In genomic region chr2:199216253-199216652, GRCh38 we compare ENCODE assay signal across 20 cellular contexts.
DNase-seq lines count a peak whose midpoint lies in the region; ATAC-seq and TF ChIP-seq lines count a peak whose summit lies in the region.
"Had no signal": no experiment of that assay in that cellular context is flagged by ENCODE, and none has a peak within 500 bp of the region (broad histone marks: within the 10 kb centered on the region; RNA-seq: fewer than 3 reads in every experiment).

No MANE protein-coding gene starts in this region.

- H3K36me3 Mint-ChIP-seq in progenitor cell of endocrine pancreas (ENCODE audit: insufficient read depth), result no peaks in the 10 kb centered on the region
- no peaks in the 10 kb centered on the region for H3K36me3 Mint-ChIP-seq in activated T-cell treated with anti-CD3 and anti-CD28 coated beads, Interleukin-2, amount 50 U/mL, for 4 hours (ENCODE audit: insufficient read depth)

- H3K4me1 Mint-ChIP-seq in progenitor cell of endocrine pancreas (ENCODE audit: low read depth), result peaks cover 4% of the 10 kb centered on the region
- no peaks in the 10 kb centered on the region for H3K4me1 Mint-ChIP-seq in activated T-cell treated with anti-CD3 and anti-CD28 coated beads, Interleukin-2, amount 50 U/mL, for 4 hours (ENCODE audit: low read depth)
- H3K4me1 Mint-ChIP-seq: B cell had no signal

- no peaks in the 10 kb centered on the region for H3K36me3 ChIP-seq in SJCRH30
- H3K36me3 ChIP-seq: esophagus squamous epithelium had no signal

- no peaks in the 10 kb centered on the region for H3K27me3 ChIP-seq in SJCRH30
- H3K27me3 ChIP-seq: esophagus squamous epithelium had no signal

- no peak overlapping the region for H3K27ac ChIP-seq in SJCRH30
- H3K27ac ChIP-seq: esophagus squamous epithelium, RWPE1 had no signal

- no peak for TF ChIP-seq CTCF in progenitor cell of endocrine pancreas (IDR thresholded peaks at IDR 0.05; ENCODE audit: unreplicated experiment)

- no peaks in the 10 kb centered on the region for H3K9me3 ChIP-seq in SJCRH30 (replicated peaks)
- H3K9me3 ChIP-seq: esophagus squamous epithelium had no signal

- H3K27me3 Mint-ChIP-seq in progenitor cell of endocrine pancreas, result no peaks in the 10 kb centered on the region
- no peaks in the 10 kb centered on the region for H3K27me3 Mint-ChIP-seq in activated T-cell treated with anti-CD3 and anti-CD28 coated beads, Interleukin-2, amount 50 U/mL, for 4 hours (ENCODE audit: low read depth)
- H3K27me3 Mint-ChIP-seq: B cell had no signal

- no peak overlapping the region for H3K4me3 ChIP-seq in SJCRH30
- H3K4me3 ChIP-seq: esophagus squamous epithelium had no signal

- H3K9me3 Mint-ChIP-seq in progenitor cell of endocrine pancreas (ENCODE audit: low read depth), result peaks cover 11% of the 10 kb centered on the region
- no peaks in the 10 kb centered on the region for H3K9me3 Mint-ChIP-seq in activated T-cell treated with anti-CD3 and anti-CD28 coated beads, Interleukin-2, amount 50 U/mL, for 4 hours

- no peak overlapping the region for H3K4me3 Mint-ChIP-seq in progenitor cell of endocrine pancreas (ENCODE audit: low read depth)
- no peak overlapping the region for H3K4me3 Mint-ChIP-seq in activated T-cell treated with anti-CD3 and anti-CD28 coated beads, Interleukin-2, amount 50 U/mL, for 4 hours
- H3K4me3 Mint-ChIP-seq: B cell had no signal

- H3K4me1 ChIP-seq in SJCRH30, result no peaks in the 10 kb centered on the region
- H3K4me1 ChIP-seq: Caco-2, esophagus squamous epithelium had no signal

- DNase-seq in SJCRH30 (no peak), progenitor cell of endocrine pancreas (ENCODE audit: low spot score, unreplicated experiment) (no peak)
- no peak for DNase-seq in activated CD4-positive, CD25-positive, alpha-beta regulatory T cell (lab: John Stamatoyannopoulos, UW)
- no peak for DNase-seq in activated T-cell treated with anti-CD3 and anti-CD28 coated beads, Interleukin-2, amount 50 U/mL, for 4 hours
- DNase-seq: activated CD4-positive, alpha-beta T cell treated with anti-CD3 and anti-CD28 coated beads for 48 hours; activated CD8-positive, alpha-beta memory T cell treated with anti-CD3 and anti-CD28 coated beads, Interleukin-2, amount 50 U/mL, for 4 hours; Caco-2; caudate nucleus; effector CD4-positive, alpha-beta T cell; esophagus squamous epithelium; NCI-H1930; NCI-H345; NK-92 treated with Interleukin-12 subunit alpha and Interleukin-12 subunit beta, amount 100 ng/mL, for 24 hours; retina had no signal

- H3K27ac Mint-ChIP-seq in progenitor cell of endocrine pancreas, result no peak overlapping the region
- H3K27ac Mint-ChIP-seq: B cell had no signal

- peak; percentile 59 for ATAC-seq in GM19324 (IDR thresholded peaks at IDR 0.05; ENCODE audit: low FRiP score, unreplicated experiment)
- peak; percentile 61 for ATAC-seq in HG02759 (IDR thresholded peaks at IDR 0.05; ENCODE audit: unreplicated experiment)
- peak; percentile 91 for ATAC-seq in HG03432 (IDR thresholded peaks at IDR 0.05; ENCODE audit: unreplicated experiment)
- ATAC-seq in activated T-cell treated with anti-CD3 and anti-CD28 coated beads, Interleukin-2, amount 50 U/mL, for 4 hours, result no peak
- ATAC-seq: left lobe of liver had no signal

Comparison
In these comparisons a context has a peak if more than half of its experiments do, and no peak if none do; other contexts are left out.
1. ATAC-seq: peak in GM19324 (single experiment), HG02759 (single experiment) and HG03432 (single experiment); none in activated T-cell treated with anti-CD3 and anti-CD28 coated beads, Interleukin-2, amount 50 U/mL, for 4 hours (0 of 2).